In genomic region chr1:230173176-230173575, GRCh38 we compare ENCODE assay signal across 17 cellular contexts.
DNase-seq lines count a peak whose midpoint lies in the region; ATAC-seq and TF ChIP-seq lines count a peak whose summit lies in the region.
"Had no signal": no experiment of that assay in that cellular context is flagged by ENCODE, and none has a peak within 500 bp of the region (broad histone marks: within the 10 kb centered on the region; RNA-seq: fewer than 3 reads in every experiment).

No MANE protein-coding gene starts in this region.

- 90 to 91% methylated on average over 3 to 5 of the region's 5 CpGs for WGBS in endodermal cell (ENCODE audit: insufficient coverage in 1 of 2, insufficient read length in 1 of 2), 2 experiments
- WGBS in stomach, 5 donors, result 89 to 98% (median 98%) methylated on average over 5 of the region's 5 CpGs

- no peaks in the 10 kb centered on the region for H3K9me3 ChIP-seq in endodermal cell (ENCODE audit: control insufficient read depth, low read length)
- H3K9me3 ChIP-seq in stomach, result no peaks in the 10 kb centered on the region

- TF ChIP-seq POLR2A in stomach (IDR thresholded peaks at IDR 0.05), result no peak

- intact Hi-C loops in stomach (cut with DNase I; ENCODE audit: low total_unique reads), result no loop called here

- H3K4me3 ChIP-seq in Jurkat, Clone E6-1 (ENCODE audit: low read length), result no peak overlapping the region
- no peak overlapping the region for H3K4me3 ChIP-seq in endodermal cell (ENCODE audit: low read length)
- H3K4me3 ChIP-seq in stomach, result no peak overlapping the region

- no peak overlapping the region for H3K9ac ChIP-seq in endodermal cell (ENCODE audit: extremely low read depth, low read length, poor library complexity, severe bottlenecking)

- no peak overlapping the region for H3K27ac Mint-ChIP-seq in endodermal cell

- H3K4me1 Mint-ChIP-seq in endodermal cell, result peaks cover 27% of the 10 kb centered on the region

- no peak overlapping the region for H3K4me3 Mint-ChIP-seq in endodermal cell

- H3K27ac ChIP-seq in endodermal cell (ENCODE audit: low read depth, low read length) (no peak overlapping the region), stomach (no peak overlapping the region)

- DNase-seq in NCI-H82 (lab: John Stamatoyannopoulos, UW) (peak; percentile 19), NCI-H82 treated with DMSO at 0.1 percent for 48 hours (lab: John Stamatoyannopoulos, UW; ENCODE audit: unreplicated experiment) (no peak), endodermal cell (peak; percentile 19), stomach (peak; percentile 4), NCI-H69 (lab: John Stamatoyannopoulos, UW) (no peak)
- peak; percentile 83 for DNase-seq in Jurkat, Clone E6-1 (ENCODE audit: low read depth, low spot score)
- DNase-seq: 8988T; C1 segment of cervical spinal cord; Karpas-422; MM.1S; NCI-H1092 treated with DMSO at 0.1 percent for 48 hours; NCI-H2081 treated with DMSO at 0.1 percent for 48 hours; NCI-H510A treated with DMSO at 0.1 percent for 48 hours; NK-92 treated with Interleukin-12 subunit alpha and Interleukin-12 subunit beta, amount 100 ng/mL, for 24 hours; OCI-M1 had no signal

- no peaks in the 10 kb centered on the region for H3K9me3 Mint-ChIP-seq in endodermal cell

- H3K27me3 Mint-ChIP-seq in endodermal cell (ENCODE audit: insufficient read depth), result no peaks in the 10 kb centered on the region

- H3K36me3 Mint-ChIP-seq in endodermal cell (ENCODE audit: low read depth), result peaks cover 2% of the 10 kb centered on the region

- H3K36me3 ChIP-seq in endodermal cell (ENCODE audit: control insufficient read depth, insufficient read depth, low read length), result no peaks in the 10 kb centered on the region
- peaks cover 0 to 4% (median 1%) of the 10 kb centered on the region in 4 donors for H3K36me3 ChIP-seq in stomach

- no peaks in the 10 kb centered on the region for H3K27me3 ChIP-seq in endodermal cell (ENCODE audit: control insufficient read depth, insufficient read depth, low read length, poor library complexity, severe bottlenecking)
- H3K27me3 ChIP-seq in stomach, result no peaks in the 10 kb centered on the region

- TF ChIP-seq CTCF in endodermal cell (conservative IDR thresholded peaks at IDR 0.05) (no peak), stomach (IDR thresholded peaks at IDR 0.05) (no peak)

- ATAC-seq in GM21717 (IDR thresholded peaks at IDR 0.05; ENCODE audit: unreplicated experiment) (no peak), HG02884 (IDR thresholded peaks at IDR 0.05; ENCODE audit: unreplicated experiment) (no peak)

- H3K4me1 ChIP-seq in endodermal cell (ENCODE audit: control insufficient read depth, insufficient read depth, low read length) (no peaks in the 10 kb centered on the region), stomach (peaks cover 5 to 69% (median 37%) of the 10 kb centered on the region in 4 donors)

- TF ChIP-seq EP300 in stomach (IDR thresholded peaks at IDR 0.05), result no peak

Comparison
In these comparisons a context has a peak if more than half of its experiments do, and no peak if none do; other contexts are left out.
1. DNase-seq: peak in NCI-H82 (single experiment), Jurkat, Clone E6-1 (single experiment), endodermal cell (single experiment) and stomach (single experiment); none in NCI-H82 treated with DMSO at 0.1 percent for 48 hours (single experiment) and NCI-H69 (single experiment).